9 cellular contexts compared by ENCODE assay signal in the genomic region with DNA sequence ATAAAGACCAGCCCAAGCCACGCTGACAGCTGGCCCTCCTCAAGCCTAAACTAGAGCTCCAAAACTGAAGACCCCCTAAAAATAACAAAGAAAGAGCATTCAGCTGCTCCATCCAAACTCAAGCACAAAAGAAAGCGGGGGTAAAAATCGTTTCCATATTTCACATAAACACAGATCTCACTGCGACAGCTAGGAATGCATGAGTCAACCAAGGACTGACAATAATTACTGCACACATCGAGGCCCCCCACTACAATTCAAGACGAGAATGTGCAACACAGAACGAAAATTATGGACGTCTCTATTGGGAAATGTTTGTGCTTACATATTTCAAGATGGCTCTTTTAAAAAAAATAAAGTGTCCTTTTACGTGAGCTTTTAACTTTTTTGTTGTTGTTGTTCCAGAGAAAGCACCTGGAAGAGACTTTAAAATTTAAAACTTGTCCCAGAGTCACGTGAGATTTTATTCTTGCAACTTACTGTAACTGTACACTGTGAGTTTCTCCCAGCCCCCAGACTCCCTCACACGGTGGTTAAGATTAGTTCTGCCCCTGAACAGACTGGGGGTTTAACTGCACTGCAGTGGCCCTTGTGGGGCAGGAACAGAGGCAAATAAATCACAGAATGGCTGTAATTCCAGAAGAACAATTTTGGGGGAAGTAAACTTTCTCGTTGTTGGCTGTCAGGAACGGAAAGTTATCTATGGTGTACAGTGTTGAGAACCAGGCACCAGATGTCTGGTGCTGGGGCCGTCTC. TPM values are rescaled to one million over a fixed set of nuclear protein-coding genes. Genes with fewer than 3 reads are reported as not detected.
DNase-seq lines count a peak whose midpoint lies in the region; ATAC-seq, FAIRE-seq and TF ChIP-seq lines count a peak whose summit lies in the region.
"Had no signal": no experiment of that assay in that cellular context is flagged by ENCODE, and none has a peak within 500 bp of the region (broad histone marks: within the 10 kb centered on the region; RNA-seq: fewer than 3 reads in every experiment).

No MANE protein-coding gene starts in this region.

- POLR2A ChIA-PET in activated CD4-positive, alpha-beta T cell treated with anti-CD3 and anti-CD28 coated beads, Interleukin-2, amount 10 ng/mL, durations not matched to agents 7 days and 5 days (lab: Charles Lee), result interaction anchor here (0.6 kb wide), 1 partner anchor 18 kb away, joined by 3 read pairs; no protein-coding TSS in a partner anchor

- CTCF ChIA-PET in activated CD4-positive, alpha-beta T cell treated with anti-CD3 and anti-CD28 coated beads, Interleukin-2, amount 10 ng/mL, durations not matched to agents 7 days and 5 days (lab: Charles Lee), result no interaction called here

- H3K27me3 ChIP-seq in transverse colon, result no peaks in the 10 kb centered on the region

- intact Hi-C loops in transverse colon (cut with DNase I; ENCODE audit: low total_unique reads), result no loop called here

- peak; percentile 10 for TF ChIP-seq CTCF in choroid plexus epithelial cell (conservative IDR thresholded peaks at IDR 0.05; ENCODE audit: low read depth, low read length)
- TF ChIP-seq CTCF in mesothelial cell of epicardium (IDR thresholded peaks at IDR 0.05; ENCODE audit: unreplicated experiment), result no peak
- no peak for TF ChIP-seq CTCF in transverse colon (IDR thresholded peaks at IDR 0.05)

- H3K27ac ChIP-seq in transverse colon, result peak overlapping the region; percentile 56 to 83 (median 76)

- H3K9me3 ChIP-seq in transverse colon, result no peaks in the 10 kb centered on the region

- H3K4me3 ChIP-seq in choroid plexus epithelial cell (ENCODE audit: low read depth, low read length) (peak overlapping the region; percentile 44), transverse colon (no peak overlapping the region)

- TF ChIP-seq EP300 in transverse colon (IDR thresholded peaks at IDR 0.05; ENCODE audit: low read depth), result no peak

- peak overlapping the region; percentile 98 for H3K27ac Mint-ChIP-seq in mesothelial cell of epicardium
- H3K27ac Mint-ChIP-seq in effector memory CD8-positive, alpha-beta T cell, result no peak overlapping the region
- H3K27ac Mint-ChIP-seq in activated CD4-positive, alpha-beta T cell treated with anti-CD3 and anti-CD28 coated beads, Interleukin-2, amount 10 ng/mL, durations not matched to agents 7 days and 5 days, result no peak overlapping the region

- peak overlapping the region; percentile 62 for H3K4me3 Mint-ChIP-seq in mesothelial cell of epicardium
- H3K4me3 Mint-ChIP-seq in effector memory CD8-positive, alpha-beta T cell, result no peak overlapping the region
- no peak overlapping the region for H3K4me3 Mint-ChIP-seq in activated CD4-positive, alpha-beta T cell treated with anti-CD3 and anti-CD28 coated beads, Interleukin-2, amount 10 ng/mL, durations not matched to agents 7 days and 5 days

- H3K27me3 Mint-ChIP-seq in mesothelial cell of epicardium (ENCODE audit: low read depth), result no peaks in the 10 kb centered on the region
- peaks cover 0 to 13% of the 10 kb centered on the region in 2 donors for H3K27me3 Mint-ChIP-seq in effector memory CD8-positive, alpha-beta T cell
- H3K27me3 Mint-ChIP-seq in activated CD4-positive, alpha-beta T cell treated with anti-CD3 and anti-CD28 coated beads, Interleukin-2, amount 10 ng/mL, durations not matched to agents 7 days and 5 days, result peaks cover 7% of the 10 kb centered on the region

- H3K4me1 Mint-ChIP-seq in mesothelial cell of epicardium, result peaks cover 56% of the 10 kb centered on the region
- no peaks in the 10 kb centered on the region for H3K4me1 Mint-ChIP-seq in effector memory CD8-positive, alpha-beta T cell (ENCODE audit: low read depth in 2 of 2)
- no peaks in the 10 kb centered on the region for H3K4me1 Mint-ChIP-seq in activated CD4-positive, alpha-beta T cell treated with anti-CD3 and anti-CD28 coated beads, Interleukin-2, amount 10 ng/mL, durations not matched to agents 7 days and 5 days

- no peaks in the 10 kb centered on the region for H3K9me3 Mint-ChIP-seq in mesothelial cell of epicardium
- no peaks in the 10 kb centered on the region for H3K9me3 Mint-ChIP-seq in effector memory CD8-positive, alpha-beta T cell
- no peaks in the 10 kb centered on the region for H3K9me3 Mint-ChIP-seq in activated CD4-positive, alpha-beta T cell treated with anti-CD3 and anti-CD28 coated beads, Interleukin-2, amount 10 ng/mL, durations not matched to agents 7 days and 5 days

- DNase-seq in HTR-8/SVneo (ENCODE audit: insufficient read length, low spot score) (peak; percentile 55), choroid plexus epithelial cell (ENCODE audit: low read depth) (peak; percentile 74), mesothelial cell of epicardium (ENCODE audit: low spot score in 2 of 2, unreplicated experiment in 2 of 2) (no peak), transverse colon (no peak), middle frontal gyrus (ENCODE audit: extremely low spot score, low spot score) (no peak)
- DNase-seq in effector memory CD8-positive, alpha-beta T cell, result no peak
- DNase-seq in activated CD4-positive, alpha-beta T cell treated with anti-CD3 and anti-CD28 coated beads, Interleukin-2, amount 10 ng/mL, durations not matched to agents 7 days and 5 days, result no peak
- DNase-seq: cerebellar nuclear complex had no signal

- 53 to 56% methylated on average over 12 to 14 of the region's 14 CpGs for WGBS in transverse colon (ENCODE audit: low coverage in 1 of 2), 2 donors

- no peak for FAIRE-seq in HTR-8/SVneo (lab: Jason Lieb, UNC)
- FAIRE-seq: G401.6 had no signal

- peaks cover 0 to 35% (median 12%) of the 10 kb centered on the region in 4 donors for H3K4me1 ChIP-seq in transverse colon

- H3K36me3 ChIP-seq in transverse colon, result no peaks in the 10 kb centered on the region

- no peak for TF ChIP-seq POLR2A in transverse colon (IDR thresholded peaks at IDR 0.05)

- ATAC-seq in effector memory CD8-positive, alpha-beta T cell (replicated peaks), result no peak

- in situ Hi-C loops in transverse colon (cut with MboI; ENCODE audit: low pct_ligation_motif_present in 1 of 4, low pct_unique_long_range_greater_than_20kb in 1 of 4, low sequenced_read_pairs in 3 of 4), result no loop called here

- peaks cover 2% of the 10 kb centered on the region for H3K36me3 Mint-ChIP-seq in mesothelial cell of epicardium
- H3K36me3 Mint-ChIP-seq in effector memory CD8-positive, alpha-beta T cell (ENCODE audit: insufficient read depth), result no peaks in the 10 kb centered on the region
- H3K36me3 Mint-ChIP-seq in activated CD4-positive, alpha-beta T cell treated with anti-CD3 and anti-CD28 coated beads, Interleukin-2, amount 10 ng/mL, durations not matched to agents 7 days and 5 days (ENCODE audit: low read depth), result no peaks in the 10 kb centered on the region

RNA-seq across cellular contexts. Expression of a gene that starts 30.9 kb away (rescaled TPM):
- total RNA-seq in mesothelial cell of epicardium (12.9 to 13.4 TPM (median 13.3 TPM) in 3 replicates), transverse colon (10 to 100 TPM in 3 of 4 donors, 1 to 10 TPM in 1; 4.0 to 27.3 (median 16.9) TPM)
- not detected for total RNA-seq in activated CD4-positive, alpha-beta T cell treated with anti-CD3 and anti-CD28 coated beads, Interleukin-2, amount 10 ng/mL, durations not matched to agents 7 days and 5 days

Comparison
In these comparisons a context has a peak if more than half of its experiments do, and no peak if none do; other contexts are left out.
1. DNase-seq: peak in HTR-8/SVneo (single experiment) and choroid plexus epithelial cell (single experiment); none in mesothelial cell of epicardium (0 of 2), transverse colon (single experiment), effector memory CD8-positive, alpha-beta T cell (0 of 3), activated CD4-positive, alpha-beta T cell treated with anti-CD3 and anti-CD28 coated beads, Interleukin-2, amount 10 ng/mL, durations not matched to agents 7 days and 5 days (single experiment) and middle frontal gyrus (single experiment).
2. RNA of a gene that starts 30.9 kb away (total RNA-seq): 4.0 to 27.3 TPM in transverse colon and 12.9 to 13.4 TPM in mesothelial cell of epicardium; not detected in activated CD4-positive, alpha-beta T cell treated with anti-CD3 and anti-CD28 coated beads, Interleukin-2, amount 10 ng/mL, durations not matched to agents 7 days and 5 days; every median in the first group is over 4 times any median in the second.